Comparison of ENCODE assay signal across 9 cellular contexts in the genomic region with DNA sequence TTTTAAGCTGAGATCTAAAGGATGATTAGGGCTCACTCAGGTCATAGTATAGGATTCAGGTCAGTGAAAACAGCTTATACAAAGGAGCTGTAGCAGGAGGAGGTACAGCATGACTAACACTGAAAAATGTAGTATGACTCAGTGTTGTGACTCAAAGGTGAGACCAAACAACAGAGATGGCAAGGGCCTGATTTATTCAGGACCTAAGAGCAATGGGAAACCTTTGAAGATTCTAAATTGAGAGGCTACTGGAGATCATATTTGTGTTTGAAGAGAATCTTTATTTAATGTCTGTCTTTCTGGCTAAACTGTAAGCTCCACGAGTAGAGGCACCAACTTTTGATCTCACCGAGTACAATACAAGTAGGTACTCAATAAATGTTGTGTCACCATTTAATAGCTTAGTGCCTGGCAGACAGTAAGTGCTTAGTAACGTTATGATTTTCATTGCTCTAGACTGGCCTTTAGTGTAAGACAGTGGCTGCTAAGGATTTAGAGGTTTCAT. TPM values are rescaled to one million over a fixed set of nuclear protein-coding genes. Genes with fewer than 3 reads are reported as not detected.
DNase-seq lines count a peak whose midpoint lies in the region; ATAC-seq, FAIRE-seq and TF ChIP-seq lines count a peak whose summit lies in the region.
"Had no signal": no experiment of that assay in that cellular context is flagged by ENCODE, and none has a peak within 500 bp of the region (broad histone marks: within the 10 kb centered on the region; RNA-seq: fewer than 3 reads in every experiment).

No MANE protein-coding gene starts in this region.

- H3K27ac ChIP-seq in astrocyte (ENCODE audit: low read depth, low read length) (peak overlapping the region; percentile 66), osteoblast (ENCODE audit: low read depth, low read length) (no peak overlapping the region)
- H3K27ac ChIP-seq: neutrophil had no signal

- peak; percentile 67 for FAIRE-seq in astrocyte (lab: Jason Lieb, UNC)

- peak overlapping the region; percentile 3 for H3K9ac ChIP-seq in astrocyte (ENCODE audit: low read length)

- H3K4me2 ChIP-seq in astrocyte (ENCODE audit: low read length) (peak overlapping the region; percentile 45), osteoblast (ENCODE audit: insufficient read depth, low read length) (no peak overlapping the region)

- ATAC-seq in GM18861 (IDR thresholded peaks at IDR 0.05; ENCODE audit: unreplicated experiment) (peak; percentile 59), HG03175 (IDR thresholded peaks at IDR 0.05; ENCODE audit: unreplicated experiment) (peak; percentile 51), HG03097 (IDR thresholded peaks at IDR 0.05; ENCODE audit: low FRiP score, unreplicated experiment) (no peak)

- H3K27me3 ChIP-seq in astrocyte (ENCODE audit: insufficient read depth, low read length) (no peaks in the 10 kb centered on the region), osteoblast (ENCODE audit: insufficient read depth, low read length) (no peaks in the 10 kb centered on the region)
- H3K27me3 ChIP-seq: neutrophil had no signal

- no peaks in the 10 kb centered on the region for H3K9me3 ChIP-seq in astrocyte (ENCODE audit: insufficient read depth, low read depth, low read length)
- no peaks in the 10 kb centered on the region for H3K9me3 ChIP-seq in osteoblast (ENCODE audit: low read depth, low read length)
- H3K9me3 ChIP-seq: neutrophil had no signal

- H3K4me1 Mint-ChIP-seq in astrocyte (ENCODE audit: low read depth, unreplicated experiment): peaks cover 11% of the 10 kb centered on the region

- intact Hi-C loops in posterior vena cava (cut with DNase I): no loop called here

- H3K79me2 ChIP-seq in astrocyte (ENCODE audit: insufficient read depth, low read length): no peaks in the 10 kb centered on the region
- no peaks in the 10 kb centered on the region for H3K79me2 ChIP-seq in osteoblast (ENCODE audit: insufficient read depth, low read length)

- H3K27ac Mint-ChIP-seq in astrocyte (ENCODE audit: unreplicated experiment): peak overlapping the region; percentile 34

- H2AFZ ChIP-seq in astrocyte (ENCODE audit: low read depth, low read length) (no peak overlapping the region), osteoblast (ENCODE audit: low read length) (no peak overlapping the region)

- peak; percentile 87 for DNase-seq in astrocyte (ENCODE audit: low read depth)
- DNase-seq in osteoblast (ENCODE audit: insufficient read length, low spot score, missing footprints): peak; percentile 60
- DNase-seq in T-helper 9 cell: no peak
- DNase-seq in NCI-H2107 treated with DMSO at 0.1 percent for 48 hours (lab: John Stamatoyannopoulos, UW; ENCODE audit: unreplicated experiment): no peak
- DNase-seq in posterior vena cava (ENCODE audit: low spot score): no peak

- H3K4me3 ChIP-seq in astrocyte (ENCODE audit: insufficient read depth, low read depth, low read length) (no peak overlapping the region), osteoblast (ENCODE audit: insufficient read depth, low read length) (no peak overlapping the region)

- no peak overlapping the region for H3K4me3 Mint-ChIP-seq in astrocyte (ENCODE audit: unreplicated experiment)

- H3K36me3 ChIP-seq in astrocyte (ENCODE audit: insufficient read depth, low read length): no peaks in the 10 kb centered on the region
- H3K36me3 ChIP-seq in osteoblast (ENCODE audit: insufficient read depth, low read length): no peaks in the 10 kb centered on the region
- H3K36me3 ChIP-seq: neutrophil had no signal

- no peaks in the 10 kb centered on the region for H3K36me3 Mint-ChIP-seq in astrocyte (ENCODE audit: low read depth, unreplicated experiment)

- H4K20me1 ChIP-seq in astrocyte (ENCODE audit: insufficient read depth, low read length) (no peaks in the 10 kb centered on the region), osteoblast (ENCODE audit: insufficient read depth, low read length) (no peaks in the 10 kb centered on the region)

- H3K9me3 Mint-ChIP-seq in astrocyte (ENCODE audit: unreplicated experiment): no peaks in the 10 kb centered on the region

- H3K4me1 ChIP-seq in astrocyte (ENCODE audit: insufficient read depth, low read length): peaks cover 13% of the 10 kb centered on the region
- H3K4me1 ChIP-seq in osteoblast (ENCODE audit: insufficient read depth, low read length): peaks cover 8% of the 10 kb centered on the region

- no peak for TF ChIP-seq CTCF in astrocyte (IDR thresholded peaks at IDR 0.05; ENCODE audit: insufficient read depth, low read depth, low read length)
- TF ChIP-seq CTCF in osteoblast (IDR thresholded peaks at IDR 0.05; ENCODE audit: extremely low read depth, low read depth, low read length): no peak

- H3K27me3 Mint-ChIP-seq in astrocyte (ENCODE audit: low read depth, unreplicated experiment): no peaks in the 10 kb centered on the region

RNA-seq across cellular contexts. Expression of a gene that starts 43.5 kb away (rescaled TPM):
- 1.6 and 2.4 TPM in 2 replicates for total RNA-seq in astrocyte
- 0.88 and 1.1 TPM in 2 replicates for total RNA-seq in osteoblast
- total RNA-seq in posterior vena cava: 10 to 100 TPM; 23.8 to 60.8 TPM

Comparison
In these comparisons a context has a peak if more than half of its experiments do, and no peak if none do; other contexts are left out.
1. DNase-seq: peak in astrocyte (single experiment) and osteoblast (single experiment); none in T-helper 9 cell (single experiment), NCI-H2107 treated with DMSO at 0.1 percent for 48 hours (single experiment) and posterior vena cava (single experiment).